In the genomic region with DNA sequence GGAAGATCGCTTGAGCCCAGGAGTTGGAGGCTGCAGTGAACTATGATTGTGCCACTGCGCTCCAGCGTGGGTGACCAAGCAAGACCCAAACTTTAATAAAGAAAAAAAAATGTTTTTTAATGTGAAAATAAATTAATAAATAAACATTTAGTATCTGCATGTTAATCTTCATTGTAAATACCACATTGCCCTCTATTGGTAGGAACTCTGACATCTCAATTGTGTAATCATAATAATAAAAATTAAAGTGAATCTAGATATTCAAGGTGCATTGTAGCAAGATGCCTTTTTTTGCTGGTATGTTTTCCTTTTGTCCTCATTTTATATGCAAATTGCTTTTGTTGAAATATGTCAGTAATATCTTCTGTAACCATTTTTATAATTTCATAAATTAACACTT, we compare ENCODE assay signal across 8 cellular contexts.
DNase-seq lines count a peak whose midpoint lies in the region; ATAC-seq, FAIRE-seq and TF ChIP-seq lines count a peak whose summit lies in the region.

No MANE protein-coding gene starts in this region.

- no peak overlapping the region for H3K27ac ChIP-seq in transverse colon

- 91 to 92% methylated on average over 3 of the region's 3 CpGs for WGBS in transverse colon (ENCODE audit: low coverage in 1 of 2), 2 donors

- peak; percentile 17 for DNase-seq in NOMO-1 treated with DMSO at 0.1 percent for 48 hours (lab: John Stamatoyannopoulos, UW; ENCODE audit: unreplicated experiment)
- DNase-seq in NOMO-1 treated with dmso at 0.1 percent for 144 hours (lab: John Stamatoyannopoulos, UW; ENCODE audit: unreplicated experiment) = no peak
- peak; percentile 14 for DNase-seq in RCC 7860 (ENCODE audit: low spot score)
- DNase-seq in fibroblast of the aortic adventitia (ENCODE audit: low read depth) = peak; percentile 76
- DNase-seq in transverse colon = no peak
- no peak for DNase-seq in globus pallidus (ENCODE audit: low spot score)
- no peak for DNase-seq in activated naive CD4-positive, alpha-beta T cell treated with Interleukin-2 at 50 U/mL for 16 hours

- no peak overlapping the region for H3K4me3 ChIP-seq in fibroblast of the aortic adventitia (ENCODE audit: low read depth, low read length)
- no peak overlapping the region for H3K4me3 ChIP-seq in transverse colon

- FAIRE-seq in RCC 7860 (lab: Jason Lieb, UNC) = peak; percentile 63

- H3K9me3 ChIP-seq in transverse colon = no peaks in the 10 kb centered on the region

- H3K4me1 ChIP-seq in transverse colon = no peaks in the 10 kb centered on the region

- TF ChIP-seq CTCF in fibroblast of the aortic adventitia (IDR thresholded peaks at IDR 0.05; ENCODE audit: insufficient read depth, low read length) (peak; percentile 47), transverse colon (IDR thresholded peaks at IDR 0.05) (peak; percentile 31 to 70 (median 51))

- no peaks in the 10 kb centered on the region for H3K27me3 ChIP-seq in transverse colon

- in situ Hi-C loops in transverse colon (cut with MboI; ENCODE audit: low pct_ligation_motif_present in 1 of 4, low pct_unique_long_range_greater_than_20kb in 1 of 4, low sequenced_read_pairs in 3 of 4) = loop anchor here in 3 of 4 donors (5.0 to 25.0 kb wide), 5 partner anchors 275 to 465 kb away; a partner anchor contains a TSS

- ATAC-seq in HG03025 (IDR thresholded peaks at IDR 0.05; ENCODE audit: low FRiP score, unreplicated experiment) = no peak

- TF ChIP-seq EP300 in transverse colon (IDR thresholded peaks at IDR 0.05; ENCODE audit: low read depth) = no peak

- intact Hi-C loops in transverse colon (cut with DNase I; ENCODE audit: low total_unique reads) = loop anchor here (5.0 kb wide), 1 partner anchor 462 kb away; no protein-coding TSS in a partner anchor

- H3K36me3 ChIP-seq in transverse colon = peaks cover 0 to 3% (median 0%) of the 10 kb centered on the region in 4 donors

- no peak for TF ChIP-seq POLR2A in transverse colon (IDR thresholded peaks at IDR 0.05)

Comparison
In these comparisons a context has a peak if more than half of its experiments do, and no peak if none do; other contexts are left out.
1. DNase-seq: peak in NOMO-1 treated with DMSO at 0.1 percent for 48 hours (single experiment), RCC 7860 (single experiment) and fibroblast of the aortic adventitia (single experiment); none in NOMO-1 treated with dmso at 0.1 percent for 144 hours (single experiment), transverse colon (single experiment), globus pallidus (single experiment) and activated naive CD4-positive, alpha-beta T cell treated with Interleukin-2 at 50 U/mL for 16 hours (single experiment).